Comparison of ENCODE assay signal across 31 cellular contexts in genomic region chr12:130133851-130134562, GRCh38. TPM values are rescaled to one million over a fixed set of nuclear protein-coding genes. Genes with fewer than 3 reads are reported as not detected.
"Had no signal": no experiment of that assay in that cellular context is flagged by ENCODE, and none has a peak within 500 bp of the region (broad histone marks: within the 10 kb centered on the region; RNA-seq: fewer than 3 reads in every experiment).

No MANE protein-coding gene starts in this region.

- H3K36me3 ChIP-seq: adrenal gland, Peyer's patch, SJSA1 had no signal

- H3K9me3 ChIP-seq: adrenal gland, Peyer's patch had no signal

- H3K4me1 ChIP-seq: Peyer's patch, SJSA1 had no signal

- ATAC-seq: activated CD8-positive, alpha-beta T cell treated with anti-CD3 and anti-CD28 coated beads, Interleukin-2, amount 10 ng/mL, durations not matched to agents 7 days and 5 days; PC-3; SK-N-SH treated with all-trans-retinoic acid at 6 μM for 48 hours had no signal

- H3K27ac ChIP-seq: adrenal gland, Peyer's patch, SJSA1 had no signal

- DNase-seq: activated CD4-positive, alpha-beta T cell treated with anti-CD3 and anti-CD28 coated beads, Interleukin-2, amount 10 ng/mL, durations not matched to agents 24 days and 14 days; activated CD4-positive, alpha-beta T cell treated with anti-CD3 and anti-CD28 coated beads, Interleukin-2, amount 50 U/mL, for 4 hours; activated CD8-positive, alpha-beta T cell treated with anti-CD3 and anti-CD28 coated beads, Interleukin-2, amount 10 ng/mL, durations not matched to agents 7 days and 5 days; activated gamma-delta T cell; activated naive CD4-positive, alpha-beta T cell treated with Interleukin-2 at 50 U/mL for 16 hours; activated T-cell treated with anti-CD3 and anti-CD28 coated beads, Interleukin-2, amount 50 U/mL, for 24 hours; adrenal gland; caudate nucleus; cerebellar nuclear complex; KG1; NCI-H1105; NCI-H1417 treated with DMSO at 0.1 percent for 48 hours; NCI-H1930; NCI-H2081 treated with DMSO at 0.1 percent for 48 hours; NCI-H226; NCI-H446 treated with DMSO at 0.1 percent for 48 hours; NCI-H524; NCI-H82; PC-3; Peyer's patch; RPMI8226; SHP77 treated with DMSO at 0.1 percent for 48 hours; SW 1271; T-helper 1 cell; T-helper 2 cell; T-helper 9 cell had no signal

- H3K4me3 ChIP-seq: adrenal gland, Peyer's patch, SJSA1 had no signal

- H3K27me3 ChIP-seq: Peyer's patch, SJSA1 had no signal

RNA-seq across cellular contexts. Expression of gene FZD10, which starts 28.3 kb away (rescaled TPM):
- total RNA-seq: activated CD4-positive, alpha-beta T cell treated with anti-CD3 and anti-CD28 coated beads, Interleukin-2, amount 10 ng/mL, durations not matched to agents 24 days and 14 days; activated CD8-positive, alpha-beta T cell treated with anti-CD3 and anti-CD28 coated beads, Interleukin-2, amount 10 ng/mL, durations not matched to agents 7 days and 5 days; activated T-helper 2 cell treated with anti-CD3 and anti-CD28 coated beads, Interferon-gamma antibody, Interleukin-2, Interleukin-4, amounts not matched to agents 10 μg/mL and 5 μg/mL and 100 μg/mL, durations not matched to agents 14 hours and 24 hours and 36 hours; LHCN-M2; M059J; PC-3; SJSA1 had no signal
